8 cellular contexts compared by ENCODE assay signal in the genomic region with DNA sequence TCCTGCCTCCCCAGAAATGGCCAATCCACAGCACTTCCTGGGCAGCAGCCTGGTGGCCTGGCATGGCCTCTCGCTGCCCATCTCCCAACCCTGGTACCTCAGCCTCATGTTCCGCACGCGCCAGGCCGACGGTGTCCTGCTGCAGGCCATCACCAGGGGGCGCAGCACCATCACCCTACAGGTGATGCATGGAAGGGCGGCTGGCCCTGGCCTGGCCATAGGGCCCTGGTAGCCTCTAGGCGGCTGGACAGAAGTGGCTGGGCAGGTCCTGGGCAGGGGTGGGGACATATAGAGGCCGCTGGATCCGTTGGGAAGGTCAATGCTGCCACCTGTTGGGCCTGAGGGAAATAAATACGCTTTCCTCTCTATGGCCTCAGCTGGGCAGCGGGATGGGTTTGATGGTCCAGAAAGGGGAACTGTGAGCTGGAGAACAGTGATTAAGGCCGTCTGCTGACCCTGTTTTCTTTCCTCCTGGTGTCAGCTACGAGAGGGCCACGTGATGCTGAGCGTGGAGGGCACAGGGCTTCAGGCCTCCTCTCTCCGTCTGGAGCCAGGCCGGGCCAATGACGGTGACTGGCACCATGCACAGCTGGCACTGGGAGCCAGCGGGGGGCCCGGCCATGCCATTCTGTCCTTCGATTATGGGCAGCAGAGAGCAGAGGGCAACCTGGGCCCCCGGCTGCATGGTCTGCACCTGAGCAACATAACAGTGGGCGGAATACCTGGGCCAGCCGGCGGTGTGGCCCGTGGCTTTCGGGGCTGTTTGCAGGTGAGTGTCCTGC. TPM values are rescaled to one million over a fixed set of nuclear protein-coding genes. Genes with fewer than 3 reads are reported as not detected.
DNase-seq lines count a peak whose midpoint lies in the region; ATAC-seq and TF ChIP-seq lines count a peak whose summit lies in the region.

No MANE protein-coding gene starts in this region.

- peak overlapping the region in 2 of 10 donors; percentile 49 to 71 for H3K27ac Mint-ChIP-seq in naive thymus-derived CD8-positive, alpha-beta T cell
- H3K27ac Mint-ChIP-seq in stimulated activated naive B cell treated with anti-CD40 and anti-IgM and Interleukin-4, amounts not matched to agents 10 μg/mL and 1 μg/mL and 100 μg/mL, for 72 hours, result peak overlapping the region; percentile 16

- H3K4me3 Mint-ChIP-seq in activated T-cell treated with anti-CD3 and anti-CD28 coated beads, Interleukin-2, amount 50 U/mL, for 4 hours, result no peak overlapping the region
- H3K4me3 Mint-ChIP-seq in naive thymus-derived CD8-positive, alpha-beta T cell, result no peak overlapping the region
- no peak overlapping the region for H3K4me3 Mint-ChIP-seq in stimulated activated naive B cell treated with anti-CD40 and anti-IgM and Interleukin-4, amounts not matched to agents 10 μg/mL and 1 μg/mL and 100 μg/mL, for 72 hours

- no peaks in the 10 kb centered on the region for H3K36me3 Mint-ChIP-seq in activated T-cell treated with anti-CD3 and anti-CD28 coated beads, Interleukin-2, amount 50 U/mL, for 4 hours (ENCODE audit: insufficient read depth)
- H3K36me3 Mint-ChIP-seq in naive thymus-derived CD8-positive, alpha-beta T cell, result peaks cover 0 to 2% (median 0%) of the 10 kb centered on the region in 3 donors
- no peaks in the 10 kb centered on the region for H3K36me3 Mint-ChIP-seq in stimulated activated naive B cell treated with anti-CD40 and anti-IgM and Interleukin-4, amounts not matched to agents 10 μg/mL and 1 μg/mL and 100 μg/mL, for 72 hours

- intact Hi-C loops in Panc1 (cut with micrococcal nuclease; ENCODE audit: unreplicated experiment), result loop anchor here (5.0 kb wide), 1 partner anchor 134 kb away; a partner anchor contains a TSS

- H3K4me1 Mint-ChIP-seq in activated T-cell treated with anti-CD3 and anti-CD28 coated beads, Interleukin-2, amount 50 U/mL, for 4 hours (ENCODE audit: low read depth), result peaks cover 1% of the 10 kb centered on the region
- peaks cover 4 to 10% (median 5%) of the 10 kb centered on the region in 4 donors for H3K4me1 Mint-ChIP-seq in naive thymus-derived CD8-positive, alpha-beta T cell
- H3K4me1 Mint-ChIP-seq in stimulated activated naive B cell treated with anti-CD40 and anti-IgM and Interleukin-4, amounts not matched to agents 10 μg/mL and 1 μg/mL and 100 μg/mL, for 72 hours, result peaks cover 7 to 11% of the 10 kb centered on the region in 2 donors

- CTCF ChIA-PET in Panc1 (lab: Charles Lee), result interaction anchor here (0.6 kb wide), 1 partner anchor 61 kb away, joined by 3 read pairs; no protein-coding TSS in a partner anchor

- no peak overlapping the region for H3K27ac ChIP-seq in Panc1 (ENCODE audit: low read length)

- no peaks in the 10 kb centered on the region for H3K27me3 ChIP-seq in Panc1 (ENCODE audit: control insufficient read depth, insufficient read depth, low read length)

- no peak overlapping the region for H3K4me3 ChIP-seq in Panc1 (ENCODE audit: low read depth in 2 of 2, low read length in 2 of 2)

- BruUV-seq in Panc1 (replicated peaks; lab: Mats Ljungman, UMichigan), result no TSS peak

- POLR2A ChIA-PET in Panc1 (lab: Charles Lee), result no interaction called here
- POLR2A ChIA-PET in naive thymus-derived CD8-positive, alpha-beta T cell (lab: Charles Lee), result interaction anchor here (1.3 kb wide), 1 partner anchor 135 kb away, joined by 3 read pairs; no protein-coding TSS in a partner anchor

- no peaks in the 10 kb centered on the region for H3K9me3 Mint-ChIP-seq in activated T-cell treated with anti-CD3 and anti-CD28 coated beads, Interleukin-2, amount 50 U/mL, for 4 hours
- H3K9me3 Mint-ChIP-seq in naive thymus-derived CD8-positive, alpha-beta T cell, result no peaks in the 10 kb centered on the region
- no peaks in the 10 kb centered on the region for H3K9me3 Mint-ChIP-seq in stimulated activated naive B cell treated with anti-CD40 and anti-IgM and Interleukin-4, amounts not matched to agents 10 μg/mL and 1 μg/mL and 100 μg/mL, for 72 hours

- no peaks in the 10 kb centered on the region for H3K27me3 Mint-ChIP-seq in activated T-cell treated with anti-CD3 and anti-CD28 coated beads, Interleukin-2, amount 50 U/mL, for 4 hours (ENCODE audit: low read depth)
- H3K27me3 Mint-ChIP-seq in naive thymus-derived CD8-positive, alpha-beta T cell, result no peaks in the 10 kb centered on the region
- H3K27me3 Mint-ChIP-seq in stimulated activated naive B cell treated with anti-CD40 and anti-IgM and Interleukin-4, amounts not matched to agents 10 μg/mL and 1 μg/mL and 100 μg/mL, for 72 hours, result peaks cover 10 to 13% of the 10 kb centered on the region in 2 donors

- in situ Hi-C loops in Panc1 (cut with HindIII; ENCODE audit: low pct_unique_long_range_greater_than_20kb, low sequenced_read_pairs), result no loop called here

- H3K36me3 ChIP-seq in Panc1 (ENCODE audit: control insufficient read depth, insufficient read depth, low read length), result no peaks in the 10 kb centered on the region

- peak; percentile 96 for TF ChIP-seq CTCF in Panc1 (IDR thresholded peaks at IDR 0.05)

- peak; percentile 83 for ATAC-seq in HG03095 (IDR thresholded peaks at IDR 0.05; ENCODE audit: unreplicated experiment)
- ATAC-seq in Panc1, result peak; percentile 98
- peak; percentile 94 to 95 for ATAC-seq in activated T-cell treated with anti-CD3 and anti-CD28 coated beads, Interleukin-2, amount 50 U/mL, for 4 hours
- ATAC-seq in esophagus mucosa, result peak; percentile 79
- peak; percentile 91 to 100 for ATAC-seq in naive thymus-derived CD8-positive, alpha-beta T cell
- peak; percentile 94 to 98 for ATAC-seq in stimulated activated naive B cell treated with anti-CD40 and anti-IgM and Interleukin-4, amounts not matched to agents 10 μg/mL and 1 μg/mL and 100 μg/mL, for 72 hours (replicated peaks)

- no peaks in the 10 kb centered on the region for H3K9me3 ChIP-seq in Panc1 (ENCODE audit: control insufficient read depth, insufficient read depth, low read depth, low read length)

- no peaks in the 10 kb centered on the region for H3K4me1 ChIP-seq in Panc1 (ENCODE audit: control insufficient read depth, insufficient read depth, low read length)

- DNase-seq in NCI-H2029 (lab: John Stamatoyannopoulos, UW), result peak; percentile 39
- DNase-seq in NCI-H2029 treated with DMSO at 0.1 percent for 48 hours (lab: John Stamatoyannopoulos, UW), result no peak
- no peak for DNase-seq in Panc1 (ENCODE audit: low read depth, low spot score)
- peak; percentile 72 for DNase-seq in activated T-cell treated with anti-CD3 and anti-CD28 coated beads, Interleukin-2, amount 50 U/mL, for 4 hours
- peak; percentile 53 to 83 (median 70) for DNase-seq in naive thymus-derived CD8-positive, alpha-beta T cell
- peak; percentile 66 for DNase-seq in stimulated activated naive B cell treated with anti-CD40 and anti-IgM and Interleukin-4, amounts not matched to agents 10 μg/mL and 1 μg/mL and 100 μg/mL, for 72 hours

RNA-seq across cellular contexts. Expression of a gene that starts 14.4 kb away (rescaled TPM):
- total RNA-seq in Panc1 (2021; ENCODE audit: unreplicated experiment), result 4.1 TPM
- 5.1 TPM for polyA plus RNA-seq in Panc1 (2012; ENCODE audit: insufficient read length)
- 1 to 10 TPM; 1.4 to 2.2 (median 1.5) TPM for total RNA-seq in activated T-cell treated with anti-CD3 and anti-CD28 coated beads, Interleukin-2, amount 50 U/mL, for 4 hours
- total RNA-seq in esophagus mucosa, result 41.6 TPM
- total RNA-seq in naive thymus-derived CD8-positive, alpha-beta T cell, result 1 to 10 TPM; 5.4 to 6.8 TPM
- polyA plus RNA-seq in naive thymus-derived CD8-positive, alpha-beta T cell, result under 1 TPM; 0.20 to 0.94 (median 0.30) TPM

RNA-seq across cellular contexts. Expression of a gene that starts 19.2 kb away (rescaled TPM):
- total RNA-seq in Panc1 (2021; ENCODE audit: unreplicated experiment), result 40.6 TPM
- 22.9 TPM for polyA plus RNA-seq in Panc1 (2012; ENCODE audit: insufficient read length)
- total RNA-seq in activated T-cell treated with anti-CD3 and anti-CD28 coated beads, Interleukin-2, amount 50 U/mL, for 4 hours, result under 1 TPM; 0.24 to 0.51 (median 0.37) TPM
- 10.9 TPM for total RNA-seq in esophagus mucosa
- total RNA-seq in naive thymus-derived CD8-positive, alpha-beta T cell, result under 1 TPM in 1 of 2 experiments, not detected in 1; 0.31 TPM
- polyA plus RNA-seq in naive thymus-derived CD8-positive, alpha-beta T cell, result under 1 TPM in 1 of 3 donors, not detected in 2; 0.89 TPM

RNA-seq across cellular contexts. Expression of a gene that starts 43.0 kb away (rescaled TPM):
- not detected for total RNA-seq in Panc1 (2021; ENCODE audit: unreplicated experiment)
- polyA plus RNA-seq in Panc1 (2012; ENCODE audit: insufficient read length), result not detected
- not detected for total RNA-seq in activated T-cell treated with anti-CD3 and anti-CD28 coated beads, Interleukin-2, amount 50 U/mL, for 4 hours
- total RNA-seq in esophagus mucosa, result 0.76 TPM
- not detected for total RNA-seq in naive thymus-derived CD8-positive, alpha-beta T cell
- not detected for polyA plus RNA-seq in naive thymus-derived CD8-positive, alpha-beta T cell

RNA-seq across cellular contexts. Expression of a gene that starts 50.1 kb away (rescaled TPM):
- total RNA-seq in Panc1 (2021; ENCODE audit: unreplicated experiment) (115 TPM), esophagus mucosa (154 TPM)
- polyA plus RNA-seq in Panc1 (2012; ENCODE audit: insufficient read length), result 126 TPM
- total RNA-seq in activated T-cell treated with anti-CD3 and anti-CD28 coated beads, Interleukin-2, amount 50 U/mL, for 4 hours, result 100 to 1,000 TPM; 166 to 207 (median 201) TPM
- total RNA-seq in naive thymus-derived CD8-positive, alpha-beta T cell, result 100 to 1,000 TPM; 205 to 211 TPM
- 100 to 1,000 TPM; 117 to 154 (median 127) TPM for polyA plus RNA-seq in naive thymus-derived CD8-positive, alpha-beta T cell

Comparison
In these comparisons a context has a peak if more than half of its experiments do, and no peak if none do; other contexts are left out.
1. DNase-seq: peak in NCI-H2029 (single experiment), activated T-cell treated with anti-CD3 and anti-CD28 coated beads, Interleukin-2, amount 50 U/mL, for 4 hours (single experiment), naive thymus-derived CD8-positive, alpha-beta T cell (10 of 10) and stimulated activated naive B cell treated with anti-CD40 and anti-IgM and Interleukin-4, amounts not matched to agents 10 μg/mL and 1 μg/mL and 100 μg/mL, for 72 hours (single experiment); none in NCI-H2029 treated with DMSO at 0.1 percent for 48 hours (single experiment) and Panc1 (single experiment).
2. Peak in every context shown above with its lines, with median percentiles within 50 percentile points of each other: ATAC-seq.